8 cellular contexts compared by ENCODE assay signal in genomic region chr9:97982719-97983523, GRCh38. TPM values are rescaled to one million over a fixed set of nuclear protein-coding genes. Genes with fewer than 3 reads are reported as not detected.
A peak's percentile ranks its signal among the peaks of the same experiment; 100 is the strongest.
DNase-seq lines count a peak whose midpoint lies in the region; TF ChIP-seq lines count a peak whose summit lies in the region.

Gene ANP32B (plus strand): TSS chr9:97983341. CDS start chr9:97983556, 215 bp downstream.

- peak within 1 kb of the TSS; percentile 86 for H3K4me3 Mint-ChIP-seq in activated naive CD8-positive, alpha-beta T cell
- H3K4me3 Mint-ChIP-seq in glutamatergic neuron (ENCODE audit: unreplicated experiment) = peak within 1 kb of the TSS; percentile 84

- H3K9me3 ChIP-seq in ovary (no peaks in the 10 kb centered on the region), thymus (ENCODE audit: control insufficient read depth) (no peaks in the 10 kb centered on the region)

- H3K27ac ChIP-seq in ovary (peak within 1 kb of the TSS; percentile 93 to 98), thymus (ENCODE audit: low read depth) (peak within 1 kb of the TSS; percentile 98)

- intact Hi-C loops in ovary (cut with DNase I) = loop anchor here in 2 of 4 donors (5.0 to 10.0 kb wide), 3 partner anchors 58 to 274 kb away; partner anchors contain the start of genes TRMO (in 2 of the 2) and TBC1D2 (in 1 of the 2)

- H3K9me3 Mint-ChIP-seq in activated naive CD8-positive, alpha-beta T cell (ENCODE audit: low read depth) = no peaks in the 10 kb centered on the region
- peaks cover 15% of the 10 kb centered on the region for H3K9me3 Mint-ChIP-seq in glutamatergic neuron (ENCODE audit: unreplicated experiment)

- H3K36me3 ChIP-seq in ovary (no peaks in the 10 kb centered on the region), thymus (ENCODE audit: control insufficient read depth, insufficient read depth) (peaks cover 7% of the 10 kb centered on the region)

- H3K4me3 ChIP-seq in HFF-Myc (replicated peaks; ENCODE audit: low read depth, low read length) (peak within 1 kb of the TSS; percentile 81), ovary (peak within 1 kb of the TSS; percentile 92), thymus (ENCODE audit: low read length) (peak within 1 kb of the TSS; percentile 99)

- TF ChIP-seq CTCF in HFF-Myc (IDR thresholded peaks at IDR 0.05; ENCODE audit: low read depth, low read length, missing control alignments) (peak; percentile 46), glutamatergic neuron (IDR thresholded peaks at IDR 0.05; ENCODE audit: partially characterized antibody, unreplicated experiment) (peak; percentile 90), ovary (IDR thresholded peaks at IDR 0.05) (peak; percentile 89 to 97 (median 95))

- TF ChIP-seq EP300 in ovary (IDR thresholded peaks at IDR 0.05) = no peak

- peaks cover 60% of the 10 kb centered on the region for H3K4me1 Mint-ChIP-seq in activated naive CD8-positive, alpha-beta T cell (ENCODE audit: low read depth)
- H3K4me1 Mint-ChIP-seq in glutamatergic neuron (ENCODE audit: low read depth, unreplicated experiment) = peaks cover 44% of the 10 kb centered on the region

- DNase-seq in HFF-Myc (ENCODE audit: extremely low read depth, low read depth) (no peak), NAMALWA (ENCODE audit: low spot score) (peak; percentile 94), SKM-1 treated with dmso at 0.1 percent for 144 hours (lab: John Stamatoyannopoulos, UW; ENCODE audit: unreplicated experiment) (peak; percentile 72), glutamatergic neuron (peak; percentile 95), ovary (peak; percentile 83 to 93 (median 89))

- TF ChIP-seq POLR2A in GM10847 (IDR thresholded peaks at IDR 0.05; ENCODE audit: extremely low read depth, insufficient read length) = peak; percentile 27
- peak; percentile 17 for TF ChIP-seq POLR2A in ovary (IDR thresholded peaks at IDR 0.05)

- no peaks in the 10 kb centered on the region for H3K27me3 ChIP-seq in ovary
- no peaks in the 10 kb centered on the region for H3K27me3 ChIP-seq in thymus (ENCODE audit: control insufficient read depth, insufficient read depth)

- 0 to 1% (median 0%) methylated on average over 85 to 100 of the region's 100 CpGs for WGBS in ovary, 3 donors
- under 1% methylated on average over 100 of the region's 100 CpGs for WGBS in thymus

- H3K4me1 ChIP-seq in ovary (ENCODE audit: insufficient read depth) (peaks cover 4% of the 10 kb centered on the region), thymus (ENCODE audit: control insufficient read depth, insufficient read depth, low read length) (peaks cover 49% of the 10 kb centered on the region)

- H3K27ac Mint-ChIP-seq in activated naive CD8-positive, alpha-beta T cell = peak within 1 kb of the TSS; percentile 84
- H3K27ac Mint-ChIP-seq in glutamatergic neuron (ENCODE audit: unreplicated experiment) = peak within 1 kb of the TSS; percentile 87

- no peaks in the 10 kb centered on the region for H3K27me3 Mint-ChIP-seq in activated naive CD8-positive, alpha-beta T cell
- H3K27me3 Mint-ChIP-seq in glutamatergic neuron (ENCODE audit: unreplicated experiment) = peaks cover 18% of the 10 kb centered on the region

- peaks cover 6% of the 10 kb centered on the region for H3K36me3 Mint-ChIP-seq in activated naive CD8-positive, alpha-beta T cell
- H3K36me3 Mint-ChIP-seq in glutamatergic neuron (ENCODE audit: unreplicated experiment) = no peaks in the 10 kb centered on the region

RNA-seq across cellular contexts. Expression of gene ANP32B, which starts in this region (rescaled TPM):
- total RNA-seq in glutamatergic neuron (ENCODE audit: unreplicated experiment) (108 TPM), ovary (100 to 1,000 TPM in 5 of 7 donors, 10 to 100 TPM in 2; 41.4 to 167 (median 137) TPM)
- polyA plus RNA-seq in ovary (100 to 1,000 TPM; 162 to 302 TPM), thymus (191 TPM)
